8 cellular contexts compared by ENCODE assay signal in the genomic region with DNA sequence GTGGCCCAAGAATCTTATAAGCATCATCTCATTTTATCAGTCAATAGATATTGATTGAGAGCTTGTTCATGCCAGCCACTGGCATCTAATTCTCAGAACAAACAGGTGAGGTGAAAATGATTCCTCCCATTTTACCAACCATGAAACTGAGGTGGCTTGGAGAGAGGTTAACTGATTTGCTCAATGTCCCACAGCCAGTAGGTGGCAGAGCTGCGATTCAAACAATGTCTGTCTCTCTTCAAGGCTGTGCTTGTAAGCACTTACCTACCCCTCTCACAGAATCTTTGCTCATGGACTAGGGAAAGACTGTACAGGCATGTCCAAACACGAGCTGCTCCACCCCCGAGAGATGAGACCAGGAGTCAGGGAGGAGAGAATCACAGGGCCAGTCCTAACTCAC.
A peak's percentile ranks its signal among the peaks of the same experiment; 100 is the strongest.
DNase-seq lines count a peak whose midpoint lies in the region; ATAC-seq, FAIRE-seq and TF ChIP-seq lines count a peak whose summit lies in the region.

No MANE protein-coding gene starts in this region.

- TF ChIP-seq CTCF in AG10803 (conservative IDR thresholded peaks at IDR 0.05; ENCODE audit: low read length) (peak; percentile 49), GM12865 (IDR thresholded peaks at IDR 0.05; ENCODE audit: insufficient read depth, low read depth, low read length, missing control alignments) (peak; percentile 69), epithelial cell of esophagus (IDR thresholded peaks at IDR 0.05; ENCODE audit: insufficient read depth, low read depth, low read length, missing control alignments) (peak; percentile 62)

- no peak overlapping the region for H3K4me3 ChIP-seq in AG10803 (ENCODE audit: low read length)
- H3K4me3 ChIP-seq in GM12865 (ENCODE audit: low read depth, low read length) = no peak overlapping the region
- H3K4me3 ChIP-seq in epithelial cell of esophagus (ENCODE audit: low read length) = no peak overlapping the region

- peak; percentile 12 for DNase-seq in AG10803 (ENCODE audit: low read depth)
- DNase-seq in GM12865 (ENCODE audit: low read depth) = peak; percentile 72
- peak; percentile 19 for DNase-seq in NCI-H2196 (lab: John Stamatoyannopoulos, UW; ENCODE audit: unreplicated experiment)
- peak; percentile 81 for DNase-seq in epithelial cell of esophagus (ENCODE audit: low read depth)
- DNase-seq in stromal cell of bone marrow (ENCODE audit: low read depth) = peak; percentile 3
- no peak for DNase-seq in urothelium cell line (ENCODE audit: low spot score)

- no peak for FAIRE-seq in urothelium cell line (lab: Jason Lieb, UNC)

- ATAC-seq in GM21526 (IDR thresholded peaks at IDR 0.05; ENCODE audit: low FRiP score, unreplicated experiment) (no peak), HG03045 (IDR thresholded peaks at IDR 0.05; ENCODE audit: unreplicated experiment) (no peak)
